9 cellular contexts compared by ENCODE assay signal in genomic region chr10:63515002-63515763, GRCh38. TPM values are rescaled to one million over a fixed set of nuclear protein-coding genes. Genes with fewer than 3 reads are reported as not detected.
DNase-seq lines count a peak whose midpoint lies in the region; ATAC-seq and TF ChIP-seq lines count a peak whose summit lies in the region.
"Had no signal": no experiment of that assay in that cellular context is flagged by ENCODE, and none has a peak within 500 bp of the region (broad histone marks: within the 10 kb centered on the region; RNA-seq: fewer than 3 reads in every experiment).

No MANE protein-coding gene starts in this region.

- peak overlapping the region; percentile 97 for H3K27ac Mint-ChIP-seq in WTC11

- intact Hi-C loops in heart left ventricle (cut with DNase I) (loop anchor here in 2 of 10 donors (5.0 kb wide), 2 partner anchors 298 to 308 kb away; no protein-coding TSS in a partner anchor), tibial artery (cut with DNase I; ENCODE audit: low total_unique reads) (no loop called here)

- H3K4me1 ChIP-seq in ACC112 (ENCODE audit: control insufficient read depth, insufficient read depth, low read length, unreplicated experiment) (peaks cover 43% of the 10 kb centered on the region), heart left ventricle (peaks cover 5 to 58% (median 44%) of the 10 kb centered on the region in 12 donors), tibial artery (peaks cover 0 to 63% (median 21%) of the 10 kb centered on the region in 4 donors)

- H3K4me3 ChIP-seq in ACC112 (ENCODE audit: low read depth, low read length) (peak overlapping the region; percentile 53), H7 (ENCODE audit: insufficient read depth, low read depth, low read length) (no peak overlapping the region; the same call in 1 of the 2 replicates), heart left ventricle (peak overlapping the region in 3 of 12 donors; percentile 6 to 14 (median 13)), tibial artery (peak overlapping the region; percentile 6 to 19)

- H2AFZ ChIP-seq in ACC112 (ENCODE audit: low read length, unreplicated experiment): peak overlapping the region; percentile 32

- H3K36me3 ChIP-seq in ACC112 (ENCODE audit: insufficient read depth, low read length): 0 out of 2 replicates have a peak, but pooled peaks cover 6% of the 10 kb centered on the region
- H3K36me3 ChIP-seq in H7 (replicated peaks; ENCODE audit: control insufficient read depth, insufficient read depth, low read length): no peaks in the 10 kb centered on the region
- no peaks in the 10 kb centered on the region for H3K36me3 ChIP-seq in heart left ventricle
- H3K36me3 ChIP-seq in tibial artery: no peaks in the 10 kb centered on the region

- TF ChIP-seq CTCF in WTC11 (IDR thresholded peaks at IDR 0.05): no peak
- TF ChIP-seq CTCF in heart left ventricle (IDR thresholded peaks at IDR 0.05): no peak
- no peak for TF ChIP-seq CTCF in tibial artery (IDR thresholded peaks at IDR 0.05)
- TF ChIP-seq CTCF in RWPE1 (conservative IDR thresholded peaks at IDR 0.05; ENCODE audit: low read depth): no peak

- DNase-seq in H7 (peak; percentile 67), WTC11 (ENCODE audit: low spot score) (no peak), heart left ventricle (no peak), tibial artery (no peak), NCI-H187 treated with DMSO at 0.1 percent for 48 hours (lab: John Stamatoyannopoulos, UW) (no peak), RWPE1 (ENCODE audit: low spot score) (no peak)
- DNase-seq in stimulated activated CD8-positive, alpha-beta memory T cell treated with anti-CD3 and anti-CD28 coated beads, Interleukin-4, amount 100 ng/mL, for 48 hours: no peak

- no peaks in the 10 kb centered on the region for H3K27me3 Mint-ChIP-seq in WTC11 (ENCODE audit: low read depth)
- H3K27me3 Mint-ChIP-seq: central memory CD8-positive, alpha-beta T cell had no signal

- peak; percentile 87 for ATAC-seq in WTC11
- peak; percentile 14 to 85 (median 60) for ATAC-seq in heart left ventricle

- WGBS in heart left ventricle, 4 donors: 25 to 49% (median 36%) methylated on average over 5 of the region's 5 CpGs

- POLR2A ChIA-PET in WTC11 (lab: Charles Lee): no interaction called here
- POLR2A ChIA-PET in RWPE1 (lab: Yijun Ruan, JAX; ENCODE audit: low non-redundant PET): no interaction called here

- CTCF ChIA-PET in WTC11 (lab: Charles Lee): interaction anchor here (0.7 to 1.3 kb wide), 3 partner anchors 17 to 205 kb away, joined by 3 to 8 read pairs (median 4); no protein-coding TSS in a partner anchor
- CTCF ChIA-PET in RWPE1 (lab: Yijun Ruan, JAX): interaction anchor here (0.6 to 1.4 kb wide), 3 partner anchors 10 to 279 kb away, joined by 4 to 8 read pairs (median 4); no protein-coding TSS in a partner anchor

- peak overlapping the region; percentile 24; the same call in 1 of the 2 replicates for H3K4me3 Mint-ChIP-seq in WTC11
- H3K4me3 Mint-ChIP-seq: central memory CD8-positive, alpha-beta T cell had no signal

- H3K9me3 ChIP-seq in heart left ventricle (peaks cover 0 to 26% (median 0%) of the 10 kb centered on the region in 12 donors), tibial artery (no peaks in the 10 kb centered on the region)

- H3K9me3 Mint-ChIP-seq in WTC11: peaks cover 9% of the 10 kb centered on the region; the same call in 1 of the 2 replicates
- H3K9me3 Mint-ChIP-seq: central memory CD8-positive, alpha-beta T cell had no signal

- peaks cover 95% of the 10 kb centered on the region for H3K79me2 ChIP-seq in ACC112 (ENCODE audit: control insufficient read depth, insufficient read depth, low read length, unreplicated experiment)

- peak overlapping the region; percentile 82 for H3K27ac ChIP-seq in ACC112 (ENCODE audit: low read depth, low read length)
- peak overlapping the region in 11 of 12 donors; percentile 48 to 82 (median 67) for H3K27ac ChIP-seq in heart left ventricle
- H3K27ac ChIP-seq in tibial artery: peak overlapping the region; percentile 79
- H3K27ac ChIP-seq in RWPE1: no peak overlapping the region

- H3K36me3 Mint-ChIP-seq in WTC11: no peaks in the 10 kb centered on the region; the same call in 1 of the 2 replicates

- H3K4me1 Mint-ChIP-seq in WTC11: peaks cover 64% of the 10 kb centered on the region

- TF ChIP-seq POLR2A in heart left ventricle (IDR thresholded peaks at IDR 0.05): no peak

- H3K27me3 ChIP-seq in ACC112 (ENCODE audit: insufficient read depth, low read length) (no peaks in the 10 kb centered on the region), H7 (ENCODE audit: control insufficient read depth, insufficient read depth, low read length) (no peaks in the 10 kb centered on the region), heart left ventricle (no peaks in the 10 kb centered on the region), tibial artery (no peaks in the 10 kb centered on the region)

TF ChIP-seq in WTC11, 78 proteins besides CTCF, POLR2A, EP300 and RAD21 (continues in another document):
- no peak for TF ChIP-seq E2F5 (CRISPR knock-in tag; IDR thresholded peaks at IDR 0.05)
- TF ChIP-seq E2F4 (CRISPR knock-in tag; IDR thresholded peaks at IDR 0.05; ENCODE audit: borderline replicate concordance, low read depth): no peak
- no peak for TF ChIP-seq STAT6 (CRISPR knock-in tag; conservative IDR thresholded peaks at IDR 0.05; ENCODE audit: low read depth)
- no peak for TF ChIP-seq SMAD3 (CRISPR knock-in tag; IDR thresholded peaks at IDR 0.05; ENCODE audit: borderline replicate concordance)
- TF ChIP-seq CREM (CRISPR knock-in tag; IDR thresholded peaks at IDR 0.05): no peak
- no peak for TF ChIP-seq ESRRA (CRISPR knock-in tag; IDR thresholded peaks at IDR 0.05; ENCODE audit: borderline replicate concordance)
- no peak for TF ChIP-seq FOXP4 (CRISPR knock-in tag; IDR thresholded peaks at IDR 0.05)

RNA-seq across cellular contexts. Expression of gene REEP3, which starts 6.0 kb away (rescaled TPM):
- total RNA-seq in H7 (2014; rRNA removed; shearing (Covaris generic)): 16.1 and 24.5 TPM in 2 replicates
- total RNA-seq in WTC11 (2021) (18.5 to 23.2 TPM (median 21.2 TPM) in 3 replicates), heart left ventricle (10 to 100 TPM; 12.5 to 48.2 (median 24.9) TPM)
- polyA plus RNA-seq in heart left ventricle: 10 to 100 TPM in 1 of 2 donors, 1 to 10 TPM in 1; 9.1 to 21.9 TPM

RNA-seq across cellular contexts. Expression of gene JMJD1C, which starts 49.4 kb away (rescaled TPM):
- 108 and 180 TPM in 2 replicates for total RNA-seq in H7 (2014; rRNA removed; shearing (Covaris generic))
- total RNA-seq in WTC11 (2021) (158 to 180 TPM (median 161 TPM) in 3 replicates), heart left ventricle (10 to 100 TPM; 27.0 to 54.6 (median 42.7) TPM)
- polyA plus RNA-seq in heart left ventricle: 10 to 100 TPM; 20.3 to 34.1 TPM
